Comparison of ENCODE assay signal across 8 cellular contexts in genomic region chr1:26110731-26111529, GRCh38. TPM values are rescaled to one million over a fixed set of nuclear protein-coding genes. Genes with fewer than 3 reads are reported as not detected.
A peak's percentile ranks its signal among the peaks of the same experiment; 100 is the strongest.
DNase-seq lines count a peak whose midpoint lies in the region; ATAC-seq and TF ChIP-seq lines count a peak whose summit lies in the region.

No MANE protein-coding gene starts in this region.

- H3K36me3 ChIP-seq in BLaER1, result peaks cover 23% of the 10 kb centered on the region
- peaks cover 11% of the 10 kb centered on the region for H3K36me3 ChIP-seq in endodermal cell (ENCODE audit: control insufficient read depth, insufficient read depth, low read length)

- DNase-seq in NCI-H82 treated with DMSO at 0.1 percent for 48 hours (lab: John Stamatoyannopoulos, UW; ENCODE audit: unreplicated experiment), result peak; percentile 35
- peak; percentile 84 for DNase-seq in activated CD8-positive, alpha-beta memory T cell treated with anti-CD3 and anti-CD28 coated beads, Interleukin-2, amount 10 ng/mL, durations not matched to agents 7 days and 5 days
- peak; percentile 91 for DNase-seq in endodermal cell
- DNase-seq in midbrain (lab: John Stamatoyannopoulos, UW), result peak; percentile 77
- peak; percentile 34 to 55 for DNase-seq in stimulated activated CD8-positive, alpha-beta memory T cell treated with anti-CD3 and anti-CD28 coated beads, Interleukin-2, amount 100 ng/mL, for 1 hour (ENCODE audit: low read depth in 2 of 2)

- peak overlapping the region; percentile 92 for H3K4me2 ChIP-seq in BLaER1

- H3K27me3 Mint-ChIP-seq in activated CD8-positive, alpha-beta memory T cell treated with anti-CD3 and anti-CD28 coated beads, Interleukin-2, amount 10 ng/mL, durations not matched to agents 7 days and 5 days, result no peaks in the 10 kb centered on the region
- peaks cover 14% of the 10 kb centered on the region for H3K27me3 Mint-ChIP-seq in endodermal cell (ENCODE audit: insufficient read depth)

- peaks cover 22% of the 10 kb centered on the region for H3K4me1 ChIP-seq in BLaER1
- peaks cover 4% of the 10 kb centered on the region for H3K4me1 ChIP-seq in endodermal cell (ENCODE audit: control insufficient read depth, insufficient read depth, low read length)

- CTCF ChIA-PET in activated CD8-positive, alpha-beta memory T cell treated with anti-CD3 and anti-CD28 coated beads, Interleukin-2, amount 10 ng/mL, durations not matched to agents 7 days and 5 days (lab: Charles Lee), result interaction anchor here (1.0 to 8.0 kb wide), 9 partner anchors 14 to 174 kb away, joined by 3 to 93 read pairs (median 6); partner anchors contain the start of genes CEP85 and ZNF593

- no peaks in the 10 kb centered on the region for H4K20me1 ChIP-seq in BLaER1

- H3K9ac ChIP-seq in BLaER1 (peak overlapping the region; percentile 97), endodermal cell (ENCODE audit: extremely low read depth, low read length, poor library complexity, severe bottlenecking) (peak overlapping the region; percentile 68)

- 0 to 2% methylated on average over 26 to 85 of the region's 85 CpGs for WGBS in endodermal cell (ENCODE audit: insufficient coverage in 1 of 2, insufficient read length in 1 of 2), 2 experiments

- H3K4me3 Mint-ChIP-seq in activated CD8-positive, alpha-beta memory T cell treated with anti-CD3 and anti-CD28 coated beads, Interleukin-2, amount 10 ng/mL, durations not matched to agents 7 days and 5 days, result peak overlapping the region; percentile 91
- peak overlapping the region; percentile 70 for H3K4me3 Mint-ChIP-seq in endodermal cell

- no peaks in the 10 kb centered on the region for H3K9me3 Mint-ChIP-seq in activated CD8-positive, alpha-beta memory T cell treated with anti-CD3 and anti-CD28 coated beads, Interleukin-2, amount 10 ng/mL, durations not matched to agents 7 days and 5 days (ENCODE audit: low read depth)
- H3K9me3 Mint-ChIP-seq in endodermal cell, result no peaks in the 10 kb centered on the region

- H3K27me3 ChIP-seq in BLaER1 (no peaks in the 10 kb centered on the region), endodermal cell (ENCODE audit: control insufficient read depth, insufficient read depth, low read length, poor library complexity, severe bottlenecking) (no peaks in the 10 kb centered on the region)

- H3K9me3 ChIP-seq in BLaER1 (no peaks in the 10 kb centered on the region), endodermal cell (ENCODE audit: control insufficient read depth, low read length) (no peaks in the 10 kb centered on the region)

- H3K27ac ChIP-seq in BLaER1, result peak overlapping the region; percentile 97
- peak overlapping the region; percentile 95 for H3K27ac ChIP-seq in endodermal cell (ENCODE audit: low read depth, low read length)

- H3K36me3 Mint-ChIP-seq in activated CD8-positive, alpha-beta memory T cell treated with anti-CD3 and anti-CD28 coated beads, Interleukin-2, amount 10 ng/mL, durations not matched to agents 7 days and 5 days, result peaks cover 14% of the 10 kb centered on the region
- peaks cover 12% of the 10 kb centered on the region for H3K36me3 Mint-ChIP-seq in endodermal cell (ENCODE audit: low read depth)

- peaks cover 30% of the 10 kb centered on the region for H3K4me1 Mint-ChIP-seq in activated CD8-positive, alpha-beta memory T cell treated with anti-CD3 and anti-CD28 coated beads, Interleukin-2, amount 10 ng/mL, durations not matched to agents 7 days and 5 days
- H3K4me1 Mint-ChIP-seq in endodermal cell, result peaks cover 11% of the 10 kb centered on the region

- peak overlapping the region; percentile 90 for H3K4me3 ChIP-seq in BLaER1
- H3K4me3 ChIP-seq in endodermal cell (ENCODE audit: low read length), result peak overlapping the region; percentile 86

- H3K27ac Mint-ChIP-seq in activated CD8-positive, alpha-beta memory T cell treated with anti-CD3 and anti-CD28 coated beads, Interleukin-2, amount 10 ng/mL, durations not matched to agents 7 days and 5 days, result peak overlapping the region; percentile 82
- peak overlapping the region; percentile 75 for H3K27ac Mint-ChIP-seq in endodermal cell

- TF ChIP-seq CTCF in endodermal cell (conservative IDR thresholded peaks at IDR 0.05), result no peak

- peak; percentile 57 for ATAC-seq in HG03354 (IDR thresholded peaks at IDR 0.05; ENCODE audit: poor library complexity, severe bottlenecking, unreplicated experiment)
- ATAC-seq in activated CD8-positive, alpha-beta memory T cell treated with anti-CD3 and anti-CD28 coated beads, Interleukin-2, amount 10 ng/mL, durations not matched to agents 7 days and 5 days, result peak; percentile 55

- TF ChIP-seq POLR2A in GM19193 (IDR thresholded peaks at IDR 0.05; ENCODE audit: extremely low read depth, insufficient read depth, insufficient read length), result peak; percentile 59

RNA-seq across cellular contexts. Expression of gene PDIK1L, which starts 0.7 kb away (rescaled TPM):
- 10 to 100 TPM; 18.3 to 20.2 TPM for total RNA-seq in activated CD8-positive, alpha-beta memory T cell treated with anti-CD3 and anti-CD28 coated beads, Interleukin-2, amount 10 ng/mL, durations not matched to agents 7 days and 5 days
- 1 to 10 TPM; 7.1 to 7.3 TPM for total RNA-seq in endodermal cell
- 9.5 TPM for polyA plus RNA-seq in endodermal cell (2013, experiment 1 of 2)
- 9.0 TPM for polyA plus RNA-seq in endodermal cell (2013, experiment 2 of 2)

RNA-seq across cellular contexts. Expression of gene TRIM63, which starts 43.5 kb away (rescaled TPM):
- not detected for total RNA-seq in activated CD8-positive, alpha-beta memory T cell treated with anti-CD3 and anti-CD28 coated beads, Interleukin-2, amount 10 ng/mL, durations not matched to agents 7 days and 5 days
- total RNA-seq in endodermal cell, result not detected
- polyA plus RNA-seq in endodermal cell (2013, experiment 1 of 2), result not detected
- not detected for polyA plus RNA-seq in endodermal cell (2013, experiment 2 of 2)

RNA-seq across cellular contexts. Expression of gene FAM110D, which starts 47.9 kb away (rescaled TPM):
- total RNA-seq in activated CD8-positive, alpha-beta memory T cell treated with anti-CD3 and anti-CD28 coated beads, Interleukin-2, amount 10 ng/mL, durations not matched to agents 7 days and 5 days, result not detected
- total RNA-seq in endodermal cell, result 1 to 10 TPM in 1 of 2 donors, under 1 TPM in 1; 0.38 to 1.1 TPM
- polyA plus RNA-seq in endodermal cell (2013, experiment 1 of 2), result 0.82 TPM
- polyA plus RNA-seq in endodermal cell (2013, experiment 2 of 2), result 0.91 TPM

RNA-seq across cellular contexts. Expression of gene C1orf232, which starts 57.8 kb away (rescaled TPM):
- not detected for total RNA-seq in activated CD8-positive, alpha-beta memory T cell treated with anti-CD3 and anti-CD28 coated beads, Interleukin-2, amount 10 ng/mL, durations not matched to agents 7 days and 5 days
- not detected for total RNA-seq in endodermal cell
- 0.61 TPM for polyA plus RNA-seq in endodermal cell (2013, experiment 1 of 2)
- polyA plus RNA-seq in endodermal cell (2013, experiment 2 of 2), result not detected

RNA-seq across cellular contexts. Expression of gene ZNF593, which starts 58.8 kb away (rescaled TPM):
- 10 to 100 TPM; 40.1 to 48.1 TPM for total RNA-seq in activated CD8-positive, alpha-beta memory T cell treated with anti-CD3 and anti-CD28 coated beads, Interleukin-2, amount 10 ng/mL, durations not matched to agents 7 days and 5 days
- 10 to 100 TPM; 31.4 to 33.7 TPM for total RNA-seq in endodermal cell
- polyA plus RNA-seq in endodermal cell (2013, experiment 1 of 2), result 30.4 TPM
- 26.1 TPM for polyA plus RNA-seq in endodermal cell (2013, experiment 2 of 2)

Comparison
In these comparisons a context has a peak if more than half of its experiments do, and no peak if none do; other contexts are left out.
1. Peak in every context shown above with its lines: DNase-seq, ATAC-seq, H3K4me3 ChIP-seq and H3K27ac ChIP-seq.
2. DNase-seq: peak in every context shown above with its lines; median percentile 91 in endodermal cell; 84 in activated CD8-positive, alpha-beta memory T cell treated with anti-CD3 and anti-CD28 coated beads, Interleukin-2, amount 10 ng/mL, durations not matched to agents 7 days and 5 days; 77 in midbrain; 44 in stimulated activated CD8-positive, alpha-beta memory T cell treated with anti-CD3 and anti-CD28 coated beads, Interleukin-2, amount 100 ng/mL, for 1 hour; 35 in NCI-H82 treated with DMSO at 0.1 percent for 48 hours.